Comparison of ENCODE assay signal across 10 cellular contexts in genomic region chr2:118047273-118047898, GRCh38. TPM values are rescaled to one million over a fixed set of nuclear protein-coding genes. Genes with fewer than 3 reads are reported as not detected.
DNase-seq lines count a peak whose midpoint lies in the region; ATAC-seq, FAIRE-seq and TF ChIP-seq lines count a peak whose summit lies in the region.
"Had no signal": no experiment of that assay in that cellular context is flagged by ENCODE, and none has a peak within 500 bp of the region (broad histone marks: within the 10 kb centered on the region; RNA-seq: fewer than 3 reads in every experiment).

No MANE protein-coding gene starts in this region.

- DNase-seq in H4 (ENCODE audit: low spot score) = peak; percentile 77
- peak in 1 of 2 experiments; percentile 78 for DNase-seq in PC-9
- peak; percentile 64 for DNase-seq in fibroblast of the aortic adventitia (ENCODE audit: low read depth)
- peak; percentile 10 for DNase-seq in small intestine
- no peak for DNase-seq in NAMALWA (ENCODE audit: low spot score)
- DNase-seq in coronary artery (ENCODE audit: low spot score) = no peak
- no peak for DNase-seq in stimulated activated CD4-positive, alpha-beta T cell treated with anti-CD3 and anti-CD28 coated beads, Interleukin-2, amount 100 ng/mL, for 24 hours
- DNase-seq: stimulated activated CD8-positive, alpha-beta memory T cell treated with anti-CD3 and anti-CD28 coated beads, Interleukin-4, amount 100 ng/mL, for 48 hours had no signal

- BruUV-seq in PC-9 (replicated peaks; lab: Mats Ljungman, UMichigan) = no TSS peak

- H2AFZ ChIP-seq in PC-9 = 0 out of 2 replicates have a peak overlapping the region, but pooled peaks have one; percentile 23

- ATAC-seq in GM21367 (IDR thresholded peaks at IDR 0.05; ENCODE audit: unreplicated experiment) = no peak

- intact Hi-C loops in PC-9 (cut with micrococcal nuclease; ENCODE audit: unreplicated experiment) = loop anchor here (1.0 to 5.0 kb wide), 7 partner anchors 14 to 155 kb away; no protein-coding TSS in a partner anchor

- CTCF ChIA-PET in PC-9 (lab: Charles Lee) = interaction anchor here (0.7 to 1.9 kb wide), 15 partner anchors 15 to 1694 kb away, joined by 3 to 14 read pairs (median 5); no protein-coding TSS in a partner anchor

- peak overlapping the region; percentile 71 for H3K27ac ChIP-seq in PC-9
- no peak overlapping the region for H3K27ac ChIP-seq in small intestine (ENCODE audit: low read depth in 1 of 2, low read length in 1 of 2)
- no peak overlapping the region for H3K27ac ChIP-seq in coronary artery
- H3K27ac ChIP-seq: SK-N-MC had no signal

- H3K9me3 ChIP-seq in PC-9 (ENCODE audit: insufficient read depth, low read depth) (no peaks in the 10 kb centered on the region), small intestine (ENCODE audit: control insufficient read depth, low read depth) (no peaks in the 10 kb centered on the region)

- TF ChIP-seq CTCF in PC-9 (conservative IDR thresholded peaks at IDR 0.05) (no peak), fibroblast of the aortic adventitia (IDR thresholded peaks at IDR 0.05; ENCODE audit: insufficient read depth, low read length) (no peak), coronary artery (IDR thresholded peaks at IDR 0.05) (no peak)

- H3K4me3 ChIP-seq in PC-9 (no peak overlapping the region), fibroblast of the aortic adventitia (ENCODE audit: low read depth, low read length) (no peak overlapping the region), small intestine (ENCODE audit: low read depth in 1 of 2, low read length in 2 of 2) (no peak overlapping the region), coronary artery (no peak overlapping the region)
- H3K4me3 ChIP-seq: SK-N-MC had no signal

- H3K4me1 ChIP-seq in PC-9 (replicated peaks; ENCODE audit: insufficient read depth) (peaks cover 52% of the 10 kb centered on the region), small intestine (ENCODE audit: control insufficient read depth in 2 of 2, insufficient read depth in 1 of 2, low read depth in 1 of 2, low read length in 1 of 2) (no peaks in the 10 kb centered on the region)

- peaks cover 19% of the 10 kb centered on the region for H3F3A ChIP-seq in PC-9 (ENCODE audit: insufficient read depth, low read depth)

- no peaks in the 10 kb centered on the region for H4K20me1 ChIP-seq in PC-9 (ENCODE audit: insufficient read depth)

- H3K27me3 ChIP-seq in PC-9 (ENCODE audit: insufficient read depth, low read depth) (no peaks in the 10 kb centered on the region), small intestine (ENCODE audit: control insufficient read depth in 2 of 2, insufficient read depth in 2 of 2, low read length in 2 of 2) (no peaks in the 10 kb centered on the region)

- FAIRE-seq in small intestine (lab: Jason Lieb, UNC) = no peak

- 35 to 57% (median 50%) methylated on average over 4 of the region's 4 CpGs for WGBS in small intestine, 3 donors

- peak overlapping the region; percentile 57 for H3K4me2 ChIP-seq in PC-9

- POLR2A ChIA-PET in PC-9 (lab: Charles Lee; ENCODE audit: unreplicated experiment) = interaction anchor here (0.6 to 0.7 kb wide), 6 partner anchors 38 to 161 kb away, joined by 3 to 7 read pairs (median 3); no protein-coding TSS in a partner anchor

- no peaks in the 10 kb centered on the region for H3K79me2 ChIP-seq in PC-9 (ENCODE audit: low read depth)

- H3K36me3 ChIP-seq in PC-9 (ENCODE audit: low read depth) = no peaks in the 10 kb centered on the region
- H3K36me3 ChIP-seq in small intestine (ENCODE audit: control insufficient read depth in 2 of 2, insufficient read depth in 2 of 2, low read length in 2 of 2) = no peaks in the 10 kb centered on the region

- H3K9me2 ChIP-seq in PC-9 (ENCODE audit: insufficient read depth) = no peaks in the 10 kb centered on the region; the same call in 1 of the 2 replicates

RNA-seq across cellular contexts. Expression of gene CCDC93, which starts 33.5 kb away (rescaled TPM):
- total RNA-seq in H4 (2014; rRNA removed; shearing (Covaris generic)) = 3.7 and 8.1 TPM in 2 replicates
- total RNA-seq in PC-9 (2021) = 29.7 and 31.3 TPM in 2 replicates
- 23.9 and 30.5 TPM in 2 replicates for total RNA-seq in fibroblast of the aortic adventitia (ENCODE audit: low replicate concordance)
- polyA plus RNA-seq in small intestine = 10 to 100 TPM in 2 of 3 donors, 1 to 10 TPM in 1; 7.2 to 13.6 (median 10.3) TPM

RNA-seq across cellular contexts. Expression of gene INSIG2, which starts 40.9 kb away (rescaled TPM):
- total RNA-seq in H4 (2014; rRNA removed; shearing (Covaris generic)) = 8.1 and 11.8 TPM in 2 replicates
- total RNA-seq in PC-9 (2021) = 33.6 and 54.8 TPM in 2 replicates
- 5.3 and 9.5 TPM in 2 replicates for total RNA-seq in fibroblast of the aortic adventitia (ENCODE audit: low replicate concordance)
- 10 to 100 TPM; 13.3 to 16.2 (median 15.7) TPM for polyA plus RNA-seq in small intestine

Comparison
In these comparisons a context has a peak if more than half of its experiments do, and no peak if none do; other contexts are left out.
1. DNase-seq: peak in H4 (single experiment), fibroblast of the aortic adventitia (single experiment) and small intestine (single experiment); none in NAMALWA (single experiment), coronary artery (single experiment) and stimulated activated CD4-positive, alpha-beta T cell treated with anti-CD3 and anti-CD28 coated beads, Interleukin-2, amount 100 ng/mL, for 24 hours (0 of 2).